ENCODE assay signal across 8 cellular contexts in genomic region chr3:44762170-44762677, GRCh38. TPM values are rescaled to one million over a fixed set of nuclear protein-coding genes. Genes with fewer than 3 reads are reported as not detected.
DNase-seq lines count a peak whose midpoint lies in the region; ATAC-seq and TF ChIP-seq lines count a peak whose summit lies in the region.

No MANE protein-coding gene starts in this region.

- in situ Hi-C loops in astrocyte of the spinal cord (cut with HindIII; ENCODE audit: low sequenced_read_pairs), result no loop called here

- H3K4me3 ChIP-seq in KMS-11 (IDR thresholded peaks at IDR 0.05; ENCODE audit: insufficient read depth, low read depth, low read length) (no peak overlapping the region), astrocyte of the spinal cord (ENCODE audit: low read depth, low read length) (peak overlapping the region; percentile 77)

- H3K4me1 ChIP-seq in KMS-11 (ENCODE audit: low read depth, poor library complexity, severe bottlenecking), result no peaks in the 10 kb centered on the region

- peaks cover 11% of the 10 kb centered on the region for H3K4me1 Mint-ChIP-seq in memory B cell

- peaks cover 51% of the 10 kb centered on the region for H3K79me2 ChIP-seq in KMS-11 (ENCODE audit: insufficient read depth, low read depth)

- no peaks in the 10 kb centered on the region for H4K20me1 ChIP-seq in KMS-11 (ENCODE audit: insufficient read depth)

- H3K27ac ChIP-seq in KMS-11, result peak overlapping the region; percentile 78

- peak overlapping the region; percentile 46 for H3K4me2 ChIP-seq in KMS-11

- H3K9ac ChIP-seq in KMS-11, result peak overlapping the region; percentile 86

- H3K27me3 ChIP-seq in KMS-11 (ENCODE audit: insufficient read depth, low read depth), result no peaks in the 10 kb centered on the region

- DNase-seq in NCI-H2171 treated with DMSO at 0.1 percent for 48 hours (lab: John Stamatoyannopoulos, UW) (peak; percentile 60), NCI-H2171 (lab: John Stamatoyannopoulos, UW) (no peak), astrocyte of the spinal cord (ENCODE audit: low read depth, low spot score) (no peak), memory B cell (ENCODE audit: low spot score in 2 of 2) (no peak), omental fat pad (ENCODE audit: low spot score) (no peak)
- DNase-seq in stimulated activated CD4-positive, alpha-beta T cell treated with anti-CD3 and anti-CD28 coated beads, Interleukin-15, amount 100 ng/mL, for 24 hours, result no peak

- no peak for TF ChIP-seq CTCF in KMS-11 (conservative IDR thresholded peaks at IDR 0.05; ENCODE audit: low read depth, low read length)
- TF ChIP-seq CTCF in astrocyte of the spinal cord (IDR thresholded peaks at IDR 0.05; ENCODE audit: low read depth, low read length), result no peak
- TF ChIP-seq CTCF in omental fat pad (IDR thresholded peaks at IDR 0.05), result no peak

- peak overlapping the region; percentile 89 for H3K4me3 Mint-ChIP-seq in memory B cell

- peaks cover 17% of the 10 kb centered on the region for H3K36me3 Mint-ChIP-seq in memory B cell

- peaks cover 1% of the 10 kb centered on the region for H3K9me3 Mint-ChIP-seq in memory B cell

- peak overlapping the region; percentile 59 for H2AFZ ChIP-seq in KMS-11 (ENCODE audit: low read depth)

- ATAC-seq in memory B cell (ENCODE audit: low read depth) (no peak), omental fat pad (ENCODE audit: low FRiP score) (no peak), HG02588 (IDR thresholded peaks at IDR 0.05; ENCODE audit: unreplicated experiment) (no peak)

- H3K27ac Mint-ChIP-seq in memory B cell, result no peak overlapping the region

- no peaks in the 10 kb centered on the region for H3K36me3 ChIP-seq in KMS-11 (ENCODE audit: insufficient read depth)

- no peaks in the 10 kb centered on the region for H3K27me3 Mint-ChIP-seq in memory B cell

RNA-seq across cellular contexts. Expression of gene KIF15, which starts 0.6 kb away (rescaled TPM):
- total RNA-seq in omental fat pad, result 1 to 10 TPM in 2 of 4 donors, under 1 TPM in 2; 0.44 to 1.7 (median 1.1) TPM

RNA-seq across cellular contexts. Expression of gene KIAA1143, which starts 0.8 kb away (rescaled TPM):
- total RNA-seq in omental fat pad, result 10 to 100 TPM; 16.8 to 26.0 (median 20.7) TPM

RNA-seq across cellular contexts. Expression of gene ZNF501, which starts 32.8 kb away (rescaled TPM):
- 1 to 10 TPM; 1.9 to 5.4 (median 2.7) TPM for total RNA-seq in omental fat pad

RNA-seq across cellular contexts. Expression of gene ZNF502, which starts 49.8 kb away (rescaled TPM):
- 1 to 10 TPM; 3.3 to 7.3 (median 6.0) TPM for total RNA-seq in omental fat pad
